ENCODE assay signal across 8 cellular contexts in genomic region chr4:140372607-140373327, GRCh38. TPM values are rescaled to one million over a fixed set of nuclear protein-coding genes. Genes with fewer than 3 reads are reported as not detected.
DNase-seq lines count a peak whose midpoint lies in the region; ATAC-seq and TF ChIP-seq lines count a peak whose summit lies in the region.

No MANE protein-coding gene starts in this region.

- POLR2A ChIA-PET in HCT116 (lab: Charles Lee): interaction anchor here (0.6 to 1.9 kb wide), 6 partner anchors 8 to 716 kb away, joined by 3 to 9 read pairs (median 4); no protein-coding TSS in a partner anchor

- no peak overlapping the region for H3K4ac ChIP-seq in neuronal stem cell (ENCODE audit: low read length)

- no peak overlapping the region for H3K23ac ChIP-seq in neuronal stem cell (ENCODE audit: low read depth, low read length, poor library complexity)

- no peak overlapping the region for H3K18ac ChIP-seq in neuronal stem cell (ENCODE audit: low read length)

- H3K27me3 Mint-ChIP-seq in activated T-cell treated with anti-CD3 and anti-CD28 coated beads, Interleukin-2, amount 50 U/mL, for 24 hours: no peaks in the 10 kb centered on the region

- peak overlapping the region; percentile 51 for H2AFZ ChIP-seq in HCT116 (ENCODE audit: low read depth, low read length, poor library complexity, severe bottlenecking)
- peak overlapping the region; percentile 88 for H2AFZ ChIP-seq in neuronal stem cell (ENCODE audit: low read length)

- H2BK120ac ChIP-seq in neuronal stem cell (ENCODE audit: low read depth, low read length): no peak overlapping the region

- ATAC-seq in HCT116: peak; percentile 41

- no peak overlapping the region for H4K91ac ChIP-seq in neuronal stem cell (ENCODE audit: low read depth, low read length, poor library complexity)

- peaks cover 9 to 26% of the 10 kb centered on the region in 2 experiments for H3K4me1 ChIP-seq in HCT116 (ENCODE audit: control insufficient read depth in 1 of 2, insufficient read depth in 2 of 2, low read length in 2 of 2)
- no peaks in the 10 kb centered on the region for H3K4me1 ChIP-seq in esophagus (ENCODE audit: control insufficient read depth in 2 of 2, insufficient read depth in 2 of 2, low read length in 1 of 2)
- peaks cover 5 to 8% of the 10 kb centered on the region in 2 donors for H3K4me1 ChIP-seq in neuronal stem cell (ENCODE audit: control insufficient read depth in 2 of 2, insufficient read depth in 1 of 2, low read depth in 1 of 2, low read length in 2 of 2)

- TSS peak; percentile 86 for BruUV-seq in HCT116 (replicated peaks; lab: Mats Ljungman, UMichigan)

- H3K4me3 ChIP-seq in HCT116 (replicated peaks in 1 of 2; ENCODE audit: low read depth in 1 of 2, low read length in 2 of 2): peak overlapping the region; percentile 77 to 84
- peak overlapping the region; percentile 90 for H3K4me3 ChIP-seq in MG63
- peak overlapping the region; percentile 38 to 75 for H3K4me3 ChIP-seq in esophagus (ENCODE audit: low read depth in 1 of 2, low read length in 2 of 2)
- H3K4me3 ChIP-seq in neuronal stem cell (ENCODE audit: low read length in 2 of 2): peak overlapping the region; percentile 63 to 78

- H4K8ac ChIP-seq in neuronal stem cell (ENCODE audit: low read depth, low read length): no peak overlapping the region

- no peak for TF ChIP-seq POLR2A in HCT116 (IDR thresholded peaks at IDR 0.05; ENCODE audit: borderline replicate concordance, extremely low read depth, insufficient read depth, insufficient read length)

- DNase-seq in activated T-cell treated with anti-CD3 and anti-CD28 coated beads for 24 hours (ENCODE audit: low read depth) (peak; percentile 2), HCT116 (ENCODE audit: low read depth, low spot score) (peak; percentile 12), MG63 (no peak), neuronal stem cell (ENCODE audit: low spot score) (no peak), T1000 (lab: John Stamatoyannopoulos, UW) (no peak)
- DNase-seq in activated T-cell treated with anti-CD3 and anti-CD28 coated beads, Interleukin-2, amount 50 U/mL, for 24 hours: no peak
- peak; percentile 32 for DNase-seq in activated CD4-positive, alpha-beta T cell treated with anti-CD3 and anti-CD28 coated beads for 48 hours

- peaks cover 4% of the 10 kb centered on the region for H3K36me3 Mint-ChIP-seq in activated T-cell treated with anti-CD3 and anti-CD28 coated beads, Interleukin-2, amount 50 U/mL, for 24 hours (ENCODE audit: low read depth)

- WGBS in esophagus, 2 donors: 2 to 4% methylated on average over 22 of the region's 22 CpGs
- WGBS in neuronal stem cell (ENCODE audit: extremely low coverage in 2 of 2, insufficient read length in 2 of 2, insufficient replicate concordance in 1 of 2), 2 donors: no CpG with 5 or more reads among the region's 22 CpGs

- intact Hi-C loops in HCT116 (cut with micrococcal nuclease): loop anchor here (5.0 kb wide), 1 partner anchor 150 kb away; the partner anchor contains the start of gene ELMOD2

- no peaks in the 10 kb centered on the region; a peak in 1 of 4 replicates for H3K36me3 ChIP-seq in HCT116 (ENCODE audit: control insufficient read depth in 1 of 2, insufficient read depth in 2 of 2, low read length in 2 of 2)
- H3K36me3 ChIP-seq in MG63: no peaks in the 10 kb centered on the region; the same call in 1 of the 2 replicates
- no peaks in the 10 kb centered on the region for H3K36me3 ChIP-seq in esophagus (ENCODE audit: control insufficient read depth in 2 of 2, insufficient read depth in 2 of 2, low read length in 1 of 2)
- H3K36me3 ChIP-seq in neuronal stem cell (replicated peaks in 1 of 2; ENCODE audit: control insufficient read depth in 2 of 2, insufficient read depth in 2 of 2, low read length in 2 of 2): no peaks in the 10 kb centered on the region

- TF ChIP-seq RAD21 in HCT116 (IDR thresholded peaks at IDR 0.05; ENCODE audit: low read depth): no peak

- H3K27ac Mint-ChIP-seq in activated T-cell treated with anti-CD3 and anti-CD28 coated beads, Interleukin-2, amount 50 U/mL, for 24 hours: no peak overlapping the region

- no peak overlapping the region for H2BK5ac ChIP-seq in neuronal stem cell (ENCODE audit: low read length)

- no peaks in the 10 kb centered on the region for H3K9me3 ChIP-seq in HCT116 (ENCODE audit: control insufficient read depth in 1 of 2, insufficient read depth in 1 of 2, low read depth in 1 of 2, low read length in 2 of 2)
- no peaks in the 10 kb centered on the region for H3K9me3 ChIP-seq in MG63
- H3K9me3 ChIP-seq in esophagus (ENCODE audit: control insufficient read depth in 2 of 2, insufficient read depth in 1 of 2, low read depth in 1 of 2, low read length in 1 of 2): no peaks in the 10 kb centered on the region
- no peaks in the 10 kb centered on the region for H3K9me3 ChIP-seq in neuronal stem cell (replicated peaks in 1 of 2; ENCODE audit: control insufficient read depth in 2 of 2, insufficient read depth in 1 of 2, low read depth in 1 of 2, low read length in 2 of 2)

- H2BK15ac ChIP-seq in neuronal stem cell (ENCODE audit: low read length): no peak overlapping the region

- H2AK5ac ChIP-seq in neuronal stem cell (ENCODE audit: low read depth, low read length): no peak overlapping the region

- H3K79me2 ChIP-seq in HCT116 (ENCODE audit: insufficient read depth, low read length): peaks cover 42% of the 10 kb centered on the region

- no peaks in the 10 kb centered on the region for H3K9me3 Mint-ChIP-seq in activated T-cell treated with anti-CD3 and anti-CD28 coated beads, Interleukin-2, amount 50 U/mL, for 24 hours

- no peaks in the 10 kb centered on the region for H4K20me1 ChIP-seq in HCT116 (ENCODE audit: insufficient read depth)

- no peak overlapping the region for H2BK12ac ChIP-seq in neuronal stem cell (ENCODE audit: low read length)

- H3K27me3 ChIP-seq in HCT116 (ENCODE audit: insufficient read depth, low read length) (no peaks in the 10 kb centered on the region), MG63 (no peaks in the 10 kb centered on the region), esophagus (ENCODE audit: control insufficient read depth in 1 of 2, insufficient read depth in 2 of 2, low read length in 2 of 2) (no peaks in the 10 kb centered on the region), neuronal stem cell (ENCODE audit: control insufficient read depth in 3 of 3, insufficient read depth in 3 of 3, low read depth in 1 of 3, low read length in 3 of 3) (no peaks in the 10 kb centered on the region)

- peak in 2 of 3 experiments; percentile 4 to 31; a peak in 2 of 6 replicates for TF ChIP-seq CTCF in HCT116 (IDR thresholded peaks at IDR 0.05 in 2 of 3, conservative IDR thresholded peaks at IDR 0.05 in 1 of 3; ENCODE audit: borderline replicate concordance in 1 of 3, insufficient read depth in 1 of 3, low read depth in 2 of 3, low read length in 2 of 3)

- RAD21 ChIA-PET in HCT116 (lab: Charles Lee; ENCODE audit: low non-redundant PET in 1 of 2, low total read pairs in 2 of 2, uncharacterized antibody in 2 of 2, unreplicated experiment in 2 of 2): no interaction called here

- peaks cover 2% of the 10 kb centered on the region for H3K79me1 ChIP-seq in neuronal stem cell (ENCODE audit: low read depth, low read length)

- no peak overlapping the region for H3K14ac ChIP-seq in neuronal stem cell (ENCODE audit: low read length)

- H3K9ac ChIP-seq in HCT116 (ENCODE audit: low read length): peak overlapping the region; percentile 80
- H3K9ac ChIP-seq in neuronal stem cell (ENCODE audit: low read depth, low read length, poor library complexity): peak overlapping the region; percentile 14

- H3K9me2 ChIP-seq in HCT116 (ENCODE audit: insufficient read depth): no peaks in the 10 kb centered on the region

- peaks cover 40% of the 10 kb centered on the region for H3K4me1 Mint-ChIP-seq in activated T-cell treated with anti-CD3 and anti-CD28 coated beads, Interleukin-2, amount 50 U/mL, for 24 hours (ENCODE audit: low read depth)

- peak overlapping the region; percentile 88 for H3K4me2 ChIP-seq in HCT116 (ENCODE audit: low read length)
- H3K4me2 ChIP-seq in neuronal stem cell (ENCODE audit: insufficient read depth, low read length, poor library complexity, severe bottlenecking): peak overlapping the region; percentile 66

- CTCF ChIA-PET in HCT116 (lab: Charles Lee): interaction anchor here (0.9 to 2.9 kb wide), 7 partner anchors 13 to 716 kb away, joined by 3 to 35 read pairs (median 5); partner anchors contain the start of gene ELMOD2

- no peak overlapping the region for H3K4me3 Mint-ChIP-seq in activated T-cell treated with anti-CD3 and anti-CD28 coated beads, Interleukin-2, amount 50 U/mL, for 24 hours

- H3K27ac ChIP-seq in HCT116 (ENCODE audit: low read depth, low read length): peak overlapping the region; percentile 88; the same call in 1 of the 2 replicates
- H3K27ac ChIP-seq in esophagus (ENCODE audit: low read depth in 2 of 2, low read length in 1 of 2): peak overlapping the region; percentile 85 to 89
- H3K27ac ChIP-seq in neuronal stem cell (replicated peaks; ENCODE audit: low read length): peak overlapping the region; percentile 51

TF ChIP-seq in HCT116, 20 proteins besides CTCF, POLR2A, EP300 and RAD21:
- peak; percentile 67; the same call in 1 of the 2 replicates for TF ChIP-seq SIN3A (IDR thresholded peaks at IDR 0.05; ENCODE audit: low read depth)
- TF ChIP-seq YY1 (IDR thresholded peaks at IDR 0.05; ENCODE audit: extremely low read depth, insufficient replicate concordance, low read depth, low read length): no peak

RNA-seq across cellular contexts. Expression of gene SCOC, which starts 0.7 kb away (rescaled TPM):
- 52.2 TPM for total RNA-seq in HCT116 (2021; ENCODE audit: unreplicated experiment)
- 12.5 and 18.7 TPM in 2 replicates for polyA plus RNA-seq in HCT116 (2012)
- total RNA-seq in MG63 (2014; rRNA removed; shearing (Covaris generic); ENCODE audit: low replicate concordance): 46.4 and 87.3 TPM in 2 replicates
- polyA plus RNA-seq in esophagus: 10 to 100 TPM; 42.4 to 47.3 TPM
- 60.4 TPM for polyA plus RNA-seq in neuronal stem cell (2013, experiment 1 of 2)
- 61.6 TPM for polyA plus RNA-seq in neuronal stem cell (2013, experiment 2 of 2)

RNA-seq across cellular contexts. Expression of gene CLGN, which starts 54.7 kb away (rescaled TPM):
- total RNA-seq in HCT116 (2021; ENCODE audit: unreplicated experiment): 1.4 TPM
- 0.69 and 1.1 TPM in 2 replicates for polyA plus RNA-seq in HCT116 (2012)
- 4.3 and 18.1 TPM in 2 replicates for total RNA-seq in MG63 (2014; rRNA removed; shearing (Covaris generic); ENCODE audit: low replicate concordance)
- 1 to 10 TPM; 1.1 to 1.9 TPM for polyA plus RNA-seq in esophagus
- polyA plus RNA-seq in neuronal stem cell (2013, experiment 1 of 2): 36.4 TPM
- polyA plus RNA-seq in neuronal stem cell (2013, experiment 2 of 2): 36.4 TPM

Comparison
In these comparisons a context has a peak if more than half of its experiments do, and no peak if none do; other contexts are left out.
1. DNase-seq: peak in activated T-cell treated with anti-CD3 and anti-CD28 coated beads for 24 hours (single experiment), HCT116 (single experiment) and activated CD4-positive, alpha-beta T cell treated with anti-CD3 and anti-CD28 coated beads for 48 hours (single experiment); none in activated T-cell treated with anti-CD3 and anti-CD28 coated beads, Interleukin-2, amount 50 U/mL, for 24 hours (single experiment), MG63 (single experiment), neuronal stem cell (single experiment) and T1000 (single experiment).
2. Peak in every context shown above with its lines, with median percentiles within 50 percentile points of each other: H3K27ac ChIP-seq and H3K4me3 ChIP-seq.